15 cellular contexts compared by ENCODE assay signal in genomic region chr3:43695443-43695842, GRCh38. TPM values are rescaled to one million over a fixed set of nuclear protein-coding genes. Genes with fewer than 3 reads are reported as not detected.
DNase-seq lines count a peak whose midpoint lies in the region; ATAC-seq, FAIRE-seq and TF ChIP-seq lines count a peak whose summit lies in the region.
"Had no signal": no experiment of that assay in that cellular context is flagged by ENCODE, and none has a peak within 500 bp of the region (broad histone marks: within the 10 kb centered on the region; RNA-seq: fewer than 3 reads in every experiment).

No MANE protein-coding gene starts in this region.

- no peak for ATAC-seq in GM18858 (IDR thresholded peaks at IDR 0.05; ENCODE audit: unreplicated experiment)
- ATAC-seq in HG02571 (IDR thresholded peaks at IDR 0.05; ENCODE audit: unreplicated experiment), result no peak
- no peak for ATAC-seq in GM21526 (IDR thresholded peaks at IDR 0.05; ENCODE audit: low FRiP score, unreplicated experiment)
- ATAC-seq: CD8-positive, alpha-beta T cell; psoas muscle; stimulated activated naive CD8-positive, alpha-beta T cell treated with anti-CD3 and anti-CD28 coated beads, Interleukin-15, Interleukin-2, amounts not matched to agents 100 U/mL and 50 U/mL, for 24 hours had no signal

- no peaks in the 10 kb centered on the region for H3K36me3 ChIP-seq in iPS-20b (ENCODE audit: insufficient read depth, low read depth, low read length)
- H3K36me3 ChIP-seq: cardiac muscle cell had no signal

- in situ Hi-C loops in astrocyte of the spinal cord (cut with HindIII; ENCODE audit: low sequenced_read_pairs), result no loop called here

- H3K4me3 ChIP-seq in astrocyte of the spinal cord (ENCODE audit: low read depth, low read length), result no peak overlapping the region
- H3K4me3 ChIP-seq in iPS-20b (ENCODE audit: low read length), result peak overlapping the region; percentile 33; the same call in 1 of the 2 replicates
- H3K4me3 ChIP-seq: cardiac muscle cell, psoas muscle had no signal

- no peaks in the 10 kb centered on the region for H3K9me3 ChIP-seq in iPS-20b (ENCODE audit: insufficient read depth, low read depth, low read length)
- H3K9me3 ChIP-seq: psoas muscle had no signal

- DNase-seq in AG09319 (ENCODE audit: extremely low read depth, low read depth), result peak; percentile 46
- peak; percentile 65 for DNase-seq in LHCN-M2 (ENCODE audit: low read depth)
- peak; percentile 48 for DNase-seq in astrocyte of the spinal cord (ENCODE audit: low read depth, low spot score)
- DNase-seq in HTR-8/SVneo (ENCODE audit: insufficient read length, low spot score), result no peak
- DNase-seq: CD8-positive, alpha-beta T cell; NCI-H2171 treated with DMSO at 0.1 percent for 48 hours; psoas muscle; stimulated activated CD4-positive, alpha-beta T cell treated with anti-CD3 and anti-CD28 coated beads, Interleukin-4, amount 100 ng/mL, for 4 hours; stimulated activated naive CD8-positive, alpha-beta T cell treated with anti-CD3 and anti-CD28 coated beads, Interleukin-15, Interleukin-2, amounts not matched to agents 100 U/mL and 50 U/mL, for 24 hours had no signal

- TF ChIP-seq CTCF in AG09319 (IDR thresholded peaks at IDR 0.05; ENCODE audit: low read depth, low read length) (no peak), astrocyte of the spinal cord (IDR thresholded peaks at IDR 0.05; ENCODE audit: low read depth, low read length) (no peak)

- H3K9ac ChIP-seq in iPS-20b (ENCODE audit: low read depth, low read length), result no peak overlapping the region

- FAIRE-seq in HTR-8/SVneo (lab: Jason Lieb, UNC), result no peak
- FAIRE-seq: endometrium had no signal

- H3K4me1 ChIP-seq in iPS-20b (ENCODE audit: insufficient read depth, low read length), result peaks cover 39% of the 10 kb centered on the region

- H3K27me3 ChIP-seq in iPS-20b (ENCODE audit: insufficient read depth, low read length), result no peaks in the 10 kb centered on the region
- H3K27me3 ChIP-seq: cardiac muscle cell had no signal

- H3K27ac ChIP-seq in iPS-20b (ENCODE audit: low read length), result no peak overlapping the region
- H3K27ac ChIP-seq: cardiac muscle cell, psoas muscle had no signal

RNA-seq across cellular contexts. Expression of gene ABHD5, which starts 4.7 kb away (rescaled TPM):
- 32.3 and 34.6 TPM in 2 replicates for total RNA-seq in LHCN-M2 (2014; rRNA removed)
- 25.4 TPM for polyA plus RNA-seq in LHCN-M2 (2012)
